ENCODE assay signal across 1 cellular context in the genomic region with DNA sequence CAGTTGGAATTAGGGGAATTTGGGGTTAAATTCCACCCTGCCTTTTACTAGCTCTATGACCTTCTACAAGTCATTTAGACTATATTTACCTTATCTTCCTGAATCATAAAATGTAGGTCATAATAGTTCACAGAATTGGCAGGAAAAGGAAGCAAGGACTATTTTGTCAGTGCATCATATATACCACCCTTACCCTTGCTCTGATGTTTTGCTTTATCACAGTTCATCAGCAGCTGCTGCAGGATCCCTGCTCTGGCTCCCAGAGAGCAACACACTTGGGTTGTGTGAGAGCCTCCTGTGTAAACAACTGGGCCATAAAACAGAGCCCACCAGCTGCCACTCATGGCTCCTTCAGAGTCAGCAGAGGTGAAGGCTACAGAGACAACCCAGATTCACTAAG.
TF ChIP-seq lines count a peak whose summit lies in the region.

No MANE protein-coding gene starts in this region.

TF ChIP-seq in endothelial cell of umbilical vein, 7 proteins besides CTCF, POLR2A, EP300 and RAD21:
- peak; percentile 38 for TF ChIP-seq FOS (IDR thresholded peaks at IDR 0.05; ENCODE audit: borderline replicate concordance, insufficient read depth, low read length)
- no peak for TF ChIP-seq MYC (IDR thresholded peaks at IDR 0.05; ENCODE audit: low read depth, low read length)
- TF ChIP-seq EZH2 (IDR thresholded peaks at IDR 0.05; ENCODE audit: borderline replicate concordance, low read depth, low read length, severe bottlenecking) = no peak
- TF ChIP-seq, protein P1, sequence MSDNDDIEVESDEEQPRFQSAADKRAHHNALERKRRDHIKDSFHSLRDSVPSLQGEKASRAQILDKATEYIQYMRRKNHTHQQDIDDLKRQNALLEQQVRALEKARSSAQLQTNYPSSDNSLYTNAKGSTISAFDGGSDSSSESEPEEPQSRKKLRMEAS (IDR thresholded peaks at IDR 0.05; ENCODE audit: insufficient read depth, insufficient read length) = no peak
- TF ChIP-seq GATA2 (IDR thresholded peaks at IDR 0.05; ENCODE audit: insufficient read depth, insufficient read length, low read depth, low read length) = peak; percentile 90
- TF ChIP-seq JUN (IDR thresholded peaks at IDR 0.05; ENCODE audit: borderline replicate concordance, insufficient read depth, insufficient read length, low read depth) = peak; percentile 65
- TF ChIP-seq POLR2AphosphoS5 (IDR thresholded peaks at IDR 0.05; ENCODE audit: insufficient read depth, low read depth, low read length) = peak; percentile 77
